In genomic region chr19:16626796-16627193, GRCh38 we compare ENCODE assay signal across 1 cellular context.
TF ChIP-seq lines count a peak whose summit lies in the region.

No MANE protein-coding gene starts in this region.

TF ChIP-seq in H1, 55 proteins besides CTCF, POLR2A, EP300 and RAD21:
- TF ChIP-seq SIRT6 (IDR thresholded peaks at IDR 0.05; ENCODE audit: low read length) (no peak), CEBPB (IDR thresholded peaks at IDR 0.05; ENCODE audit: low read depth, low read length) (no peak), TBP (IDR thresholded peaks at IDR 0.05; ENCODE audit: low read depth, low read length) (no peak)
